In the genomic region with DNA sequence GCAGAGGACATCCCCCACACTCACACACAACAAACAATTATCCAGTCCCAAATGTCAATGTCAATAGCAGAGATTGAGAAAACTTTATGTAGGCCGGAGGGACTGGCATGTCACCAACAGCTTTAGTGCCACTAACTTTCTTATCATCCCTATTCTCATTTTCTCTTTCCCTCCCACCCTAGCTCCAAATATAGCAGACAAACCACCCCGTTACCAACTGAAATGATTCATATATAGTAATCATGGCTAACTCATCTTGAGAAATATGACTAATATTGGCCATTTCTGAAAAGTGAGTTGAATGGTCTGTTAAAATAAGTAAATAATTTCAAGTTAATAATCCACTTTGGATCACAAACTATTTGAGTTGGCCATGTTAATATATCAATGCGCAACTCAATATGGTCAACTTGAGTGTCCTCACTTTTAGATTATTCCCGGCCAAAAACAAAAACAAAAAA, we compare ENCODE assay signal across 16 cellular contexts.
DNase-seq lines count a peak whose midpoint lies in the region; ATAC-seq and TF ChIP-seq lines count a peak whose summit lies in the region.
"Had no signal": no experiment of that assay in that cellular context is flagged by ENCODE, and none has a peak within 500 bp of the region (broad histone marks: within the 10 kb centered on the region; RNA-seq: fewer than 3 reads in every experiment).

No MANE protein-coding gene starts in this region.

- DNase-seq in LHCN-M2 (ENCODE audit: low read depth) (peak; percentile 63), ecto neural progenitor cell (ENCODE audit: low spot score) (no peak), Caco-2 (no peak), AML-193 (lab: John Stamatoyannopoulos, UW) (no peak)
- no peak for DNase-seq in activated CD4-positive, alpha-beta T cell treated with anti-CD3 and anti-CD28 coated beads, Interleukin-2, amount 10 ng/mL, durations not matched to agents 7 days and 5 days
- DNase-seq: activated CD4-positive, alpha-beta memory T cell treated with anti-CD3 and anti-CD28 coated beads for 36 hours; activated naive CD8-positive, alpha-beta T cell treated with anti-CD3 and anti-CD28 coated beads, Interleukin-2, amount 10 ng/mL, durations not matched to agents 7 days and 5 days; cortex of kidney; DND-41; left lung; NCI-H1436 treated with DMSO at 0.1 percent for 48 hours; stimulated activated naive CD8-positive, alpha-beta T cell treated with anti-CD3 and anti-CD28 coated beads, Interleukin-15, Interleukin-2, amounts not matched to agents 100 U/mL and 50 U/mL, for 24 hours; T-helper 17 cell had no signal

- no TSS peak for BruUV-seq in Caco-2 (replicated peaks; lab: Mats Ljungman, UMichigan)

- no peak for TF ChIP-seq CTCF in Caco-2 (IDR thresholded peaks at IDR 0.05; ENCODE audit: insufficient read depth in 1 of 2, low read depth in 1 of 2, low read length in 1 of 2, severe bottlenecking in 1 of 2, unreplicated experiment in 1 of 2)

- no peaks in the 10 kb centered on the region for H3K4me1 Mint-ChIP-seq in activated CD4-positive, alpha-beta T cell treated with anti-CD3 and anti-CD28 coated beads, Interleukin-2, amount 10 ng/mL, durations not matched to agents 7 days and 5 days
- H3K4me1 Mint-ChIP-seq in Caco-2 (ENCODE audit: low read depth, unreplicated experiment) = no peaks in the 10 kb centered on the region
- H3K4me1 Mint-ChIP-seq: activated naive CD8-positive, alpha-beta T cell treated with anti-CD3 and anti-CD28 coated beads, Interleukin-2, amount 10 ng/mL, durations not matched to agents 7 days and 5 days; T-helper 17 cell had no signal

- ATAC-seq in GM18499 (IDR thresholded peaks at IDR 0.05; ENCODE audit: insufficient read depth, unreplicated experiment) = peak; percentile 50
- ATAC-seq in GM21381 (IDR thresholded peaks at IDR 0.05; ENCODE audit: unreplicated experiment) = peak; percentile 62
- peak; percentile 83 for ATAC-seq in HG02973 (IDR thresholded peaks at IDR 0.05; ENCODE audit: unreplicated experiment)
- ATAC-seq: left lung; stimulated activated naive CD8-positive, alpha-beta T cell treated with anti-CD3 and anti-CD28 coated beads, Interleukin-15, Interleukin-2, amounts not matched to agents 100 U/mL and 50 U/mL, for 24 hours; T-helper 17 cell had no signal

- CTCF ChIA-PET in activated CD4-positive, alpha-beta T cell treated with anti-CD3 and anti-CD28 coated beads, Interleukin-2, amount 10 ng/mL, durations not matched to agents 7 days and 5 days (lab: Charles Lee) = no interaction called here
- CTCF ChIA-PET in Caco-2 (lab: Charles Lee) = no interaction called here

- H3K36me3 Mint-ChIP-seq in activated CD4-positive, alpha-beta T cell treated with anti-CD3 and anti-CD28 coated beads, Interleukin-2, amount 10 ng/mL, durations not matched to agents 7 days and 5 days (ENCODE audit: low read depth) = no peaks in the 10 kb centered on the region
- no peaks in the 10 kb centered on the region for H3K36me3 Mint-ChIP-seq in Caco-2 (ENCODE audit: insufficient read depth, unreplicated experiment)
- H3K36me3 Mint-ChIP-seq: activated CD4-positive, alpha-beta memory T cell treated with anti-CD3 and anti-CD28 coated beads for 36 hours; activated naive CD8-positive, alpha-beta T cell treated with anti-CD3 and anti-CD28 coated beads, Interleukin-2, amount 10 ng/mL, durations not matched to agents 7 days and 5 days had no signal

- H3K9me3 ChIP-seq in Caco-2 = no peaks in the 10 kb centered on the region

- H3K4me1 ChIP-seq in Caco-2 = no peaks in the 10 kb centered on the region
- H3K4me1 ChIP-seq: left lung had no signal

- H3K4me3 Mint-ChIP-seq in activated CD4-positive, alpha-beta T cell treated with anti-CD3 and anti-CD28 coated beads, Interleukin-2, amount 10 ng/mL, durations not matched to agents 7 days and 5 days = no peak overlapping the region
- no peak overlapping the region for H3K4me3 Mint-ChIP-seq in Caco-2 (ENCODE audit: unreplicated experiment)
- H3K4me3 Mint-ChIP-seq: activated CD4-positive, alpha-beta memory T cell treated with anti-CD3 and anti-CD28 coated beads for 36 hours; activated naive CD8-positive, alpha-beta T cell treated with anti-CD3 and anti-CD28 coated beads, Interleukin-2, amount 10 ng/mL, durations not matched to agents 7 days and 5 days; T-helper 17 cell had no signal

- H3K36me3 ChIP-seq in Caco-2 (ENCODE audit: control insufficient read depth, insufficient read depth, low read length) = no peaks in the 10 kb centered on the region
- H3K36me3 ChIP-seq: left lung had no signal

- POLR2A ChIA-PET in activated CD4-positive, alpha-beta T cell treated with anti-CD3 and anti-CD28 coated beads, Interleukin-2, amount 10 ng/mL, durations not matched to agents 7 days and 5 days (lab: Charles Lee) = no interaction called here
- POLR2A ChIA-PET in Caco-2 (lab: Charles Lee) = no interaction called here

- no peak overlapping the region for H3K4me3 ChIP-seq in Caco-2 (ENCODE audit: low read depth, low read length)
- H3K4me3 ChIP-seq: left lung had no signal

- no peaks in the 10 kb centered on the region for H3K27me3 Mint-ChIP-seq in activated CD4-positive, alpha-beta T cell treated with anti-CD3 and anti-CD28 coated beads, Interleukin-2, amount 10 ng/mL, durations not matched to agents 7 days and 5 days
- peaks cover 4% of the 10 kb centered on the region for H3K27me3 Mint-ChIP-seq in Caco-2 (ENCODE audit: insufficient read depth, unreplicated experiment)
- H3K27me3 Mint-ChIP-seq: activated CD4-positive, alpha-beta memory T cell treated with anti-CD3 and anti-CD28 coated beads for 36 hours; activated naive CD8-positive, alpha-beta T cell treated with anti-CD3 and anti-CD28 coated beads, Interleukin-2, amount 10 ng/mL, durations not matched to agents 7 days and 5 days; T-helper 17 cell had no signal

- intact Hi-C loops in Caco-2 (cut with micrococcal nuclease; ENCODE audit: unreplicated experiment) = no loop called here

- H3K27ac Mint-ChIP-seq in activated CD4-positive, alpha-beta T cell treated with anti-CD3 and anti-CD28 coated beads, Interleukin-2, amount 10 ng/mL, durations not matched to agents 7 days and 5 days = no peak overlapping the region
- no peak overlapping the region for H3K27ac Mint-ChIP-seq in Caco-2 (ENCODE audit: unreplicated experiment)
- H3K27ac Mint-ChIP-seq: activated CD4-positive, alpha-beta memory T cell treated with anti-CD3 and anti-CD28 coated beads for 36 hours; activated naive CD8-positive, alpha-beta T cell treated with anti-CD3 and anti-CD28 coated beads, Interleukin-2, amount 10 ng/mL, durations not matched to agents 7 days and 5 days; T-helper 17 cell had no signal

- no peaks in the 10 kb centered on the region for H3K27me3 ChIP-seq in Caco-2 (replicated peaks; ENCODE audit: control insufficient read depth, insufficient read depth, low read length)
- H3K27me3 ChIP-seq: left lung had no signal

- no peaks in the 10 kb centered on the region for H3K9me3 Mint-ChIP-seq in activated CD4-positive, alpha-beta T cell treated with anti-CD3 and anti-CD28 coated beads, Interleukin-2, amount 10 ng/mL, durations not matched to agents 7 days and 5 days
- no peaks in the 10 kb centered on the region for H3K9me3 Mint-ChIP-seq in Caco-2 (ENCODE audit: unreplicated experiment)
